In genomic region chr22:37628830-37629229, GRCh38 we compare ENCODE assay signal across 23 cellular contexts. TPM values are rescaled to one million over a fixed set of nuclear protein-coding genes. Genes with fewer than 3 reads are reported as not detected.
DNase-seq lines count a peak whose midpoint lies in the region; ATAC-seq and TF ChIP-seq lines count a peak whose summit lies in the region.
"Had no signal": no experiment of that assay in that cellular context is flagged by ENCODE, and none has a peak within 500 bp of the region (broad histone marks: within the 10 kb centered on the region; RNA-seq: fewer than 3 reads in every experiment).

No MANE protein-coding gene starts in this region.

- POLR2A ChIA-PET in activated CD4-positive, alpha-beta T cell treated with anti-CD3 and anti-CD28 coated beads for 36 hours (lab: Charles Lee) = interaction anchor here (1.2 kb wide), 1 partner anchor 16 kb away, joined by 4 read pairs; no protein-coding TSS in a partner anchor

- H3K27ac ChIP-seq in SU-DHL-6 (ENCODE audit: low read depth, low read length) (peak overlapping the region; percentile 85), spleen (peak overlapping the region in 7 of 8 donors; percentile 26 to 96 (median 84))
- H3K27ac ChIP-seq: epithelial cell of prostate, gastrocnemius medialis, VCaP had no signal

- H3K9me3 ChIP-seq in SU-DHL-6 (ENCODE audit: insufficient read depth, low read length) = no peaks in the 10 kb centered on the region
- H3K9me3 ChIP-seq in spleen = no peaks in the 10 kb centered on the region
- H3K9me3 ChIP-seq: gastrocnemius medialis had no signal

- no peak overlapping the region for H3K4me2 ChIP-seq in SU-DHL-6 (ENCODE audit: low read depth, low read length, poor library complexity, severe bottlenecking)

- H3K27ac Mint-ChIP-seq in activated CD4-positive, alpha-beta T cell treated with anti-CD3 and anti-CD28 coated beads for 36 hours = peak overlapping the region; percentile 92
- peak overlapping the region; percentile 55 for H3K27ac Mint-ChIP-seq in central memory CD8-positive, alpha-beta T cell (ENCODE audit: low read depth)
- H3K27ac Mint-ChIP-seq in type B pancreatic cell = no peak overlapping the region

- peaks cover 53% of the 10 kb centered on the region for H3K4me1 Mint-ChIP-seq in activated CD4-positive, alpha-beta T cell treated with anti-CD3 and anti-CD28 coated beads for 36 hours
- H3K4me1 Mint-ChIP-seq in central memory CD8-positive, alpha-beta T cell = peaks cover 69% of the 10 kb centered on the region
- H3K4me1 Mint-ChIP-seq in type B pancreatic cell (ENCODE audit: unreplicated experiment) = peaks cover 6% of the 10 kb centered on the region

- H3K79me2 ChIP-seq in SU-DHL-6 (ENCODE audit: insufficient read depth, low read length) = no peaks in the 10 kb centered on the region

- WGBS in spleen, 5 donors = 85 to 96% (median 93%) methylated on average over 2 to 8 of the region's 8 CpGs

- CTCF ChIA-PET in activated CD4-positive, alpha-beta T cell treated with anti-CD3 and anti-CD28 coated beads for 36 hours (lab: Charles Lee) = interaction anchor here (1.0 to 4.7 kb wide), 4 partner anchors 7 to 21 kb away, joined by 3 to 41 read pairs (median 20); partner anchors contain the start of gene GGA1

- no peak for DNase-seq in activated CD4-positive, alpha-beta T cell treated with anti-CD3 and anti-CD28 coated beads for 36 hours
- no peak for DNase-seq in activated CD4-positive, alpha-beta T cell treated with anti-CD3 and anti-CD28 coated beads for 4 hours
- no peak for DNase-seq in central memory CD8-positive, alpha-beta T cell (ENCODE audit: low spot score in 2 of 2)
- DNase-seq in spleen = no peak
- DNase-seq in NCI-H187 treated with DMSO at 0.1 percent for 48 hours (lab: John Stamatoyannopoulos, UW) = no peak
- no peak for DNase-seq in type B pancreatic cell (ENCODE audit: extremely low spot score, unreplicated experiment)
- DNase-seq: dermis blood vessel endothelial cell; DMS153; gastrocnemius medialis; KBM-7; left cardiac atrium; NCI-H1048; NCI-H2081; stimulated activated CD4-positive, alpha-beta T cell treated with anti-CD3 and anti-CD28 coated beads, Interleukin-1b, Interleukin-23, amount 100 ng/mL, for 48 hours had no signal

- peaks cover 44 to 88% (median 73%) of the 10 kb centered on the region in 6 donors for H3K4me1 ChIP-seq in spleen

- H3K27me3 ChIP-seq in SU-DHL-6 (ENCODE audit: low read length) = no peaks in the 10 kb centered on the region
- no peaks in the 10 kb centered on the region for H3K27me3 ChIP-seq in spleen (replicated peaks in 1 of 7)
- H3K27me3 ChIP-seq: gastrocnemius medialis had no signal

- H3K9me2 ChIP-seq in SU-DHL-6 (replicated peaks; ENCODE audit: insufficient read depth, low read length) = no peaks in the 10 kb centered on the region

- ATAC-seq in activated CD4-positive, alpha-beta T cell treated with anti-CD3 and anti-CD28 coated beads for 36 hours = no peak
- no peak for ATAC-seq in central memory CD8-positive, alpha-beta T cell (replicated peaks; ENCODE audit: extremely low read depth, poor library complexity, severe bottlenecking)
- no peak for ATAC-seq in HG03378 (IDR thresholded peaks at IDR 0.05; ENCODE audit: unreplicated experiment)
- ATAC-seq: gastrocnemius medialis, left cardiac atrium had no signal

- H3K9me3 Mint-ChIP-seq in activated CD4-positive, alpha-beta T cell treated with anti-CD3 and anti-CD28 coated beads for 36 hours (ENCODE audit: low read depth) = no peaks in the 10 kb centered on the region
- H3K9me3 Mint-ChIP-seq in central memory CD8-positive, alpha-beta T cell = no peaks in the 10 kb centered on the region
- no peaks in the 10 kb centered on the region for H3K9me3 Mint-ChIP-seq in type B pancreatic cell

- H3K4me3 ChIP-seq in SU-DHL-6 (ENCODE audit: insufficient read depth, low read length, poor library complexity, severe bottlenecking) (no peak overlapping the region), spleen (no peak overlapping the region)
- H3K4me3 ChIP-seq: gastrocnemius medialis had no signal

- H3K27me3 Mint-ChIP-seq in activated CD4-positive, alpha-beta T cell treated with anti-CD3 and anti-CD28 coated beads for 36 hours = no peaks in the 10 kb centered on the region
- H3K27me3 Mint-ChIP-seq in central memory CD8-positive, alpha-beta T cell = no peaks in the 10 kb centered on the region
- H3K27me3 Mint-ChIP-seq in type B pancreatic cell = no peaks in the 10 kb centered on the region

- no peak for TF ChIP-seq POLR2A in spleen (IDR thresholded peaks at IDR 0.05)

- no peak overlapping the region for H3K4me3 Mint-ChIP-seq in activated CD4-positive, alpha-beta T cell treated with anti-CD3 and anti-CD28 coated beads for 36 hours
- H3K4me3 Mint-ChIP-seq in central memory CD8-positive, alpha-beta T cell = peak overlapping the region; percentile 32
- H3K4me3 Mint-ChIP-seq in type B pancreatic cell = no peak overlapping the region

- no peaks in the 10 kb centered on the region for H3K36me3 ChIP-seq in SU-DHL-6 (ENCODE audit: low read length)
- H3K36me3 ChIP-seq in spleen = peaks cover 0 to 81% (median 31%) of the 10 kb centered on the region in 6 donors

- no peaks in the 10 kb centered on the region for H4K20me1 ChIP-seq in SU-DHL-6 (ENCODE audit: low read depth, low read length)

- intact Hi-C loops in activated CD4-positive, alpha-beta T cell treated with anti-CD3 and anti-CD28 coated beads for 36 hours (cut with DNase I, micrococcal nuclease) = no loop called here
- intact Hi-C loops in spleen (cut with DNase I; ENCODE audit: low total_unique reads) = no loop called here

- no peak for TF ChIP-seq CTCF in SU-DHL-6 (IDR thresholded peaks at IDR 0.05; ENCODE audit: insufficient read depth, low read length, poor library complexity, severe bottlenecking)
- TF ChIP-seq CTCF in spleen (IDR thresholded peaks at IDR 0.05 in 8 of 11, conservative IDR thresholded peaks at IDR 0.05 in 3 of 11) = no peak
- no peak for TF ChIP-seq CTCF in type B pancreatic cell (conservative IDR thresholded peaks at IDR 0.05)

- H2AFZ ChIP-seq in SU-DHL-6 (ENCODE audit: low read depth, low read length, severe bottlenecking) = no peak overlapping the region

- peaks cover 19% of the 10 kb centered on the region for H3F3A ChIP-seq in SU-DHL-6 (ENCODE audit: insufficient read depth)

- no peak overlapping the region for H3K9ac ChIP-seq in SU-DHL-6 (ENCODE audit: low read length)

- H3K36me3 Mint-ChIP-seq in activated CD4-positive, alpha-beta T cell treated with anti-CD3 and anti-CD28 coated beads for 36 hours (ENCODE audit: low read depth) = peaks cover 17% of the 10 kb centered on the region
- peaks cover 11% of the 10 kb centered on the region for H3K36me3 Mint-ChIP-seq in central memory CD8-positive, alpha-beta T cell (ENCODE audit: insufficient read depth)
- H3K36me3 Mint-ChIP-seq in type B pancreatic cell = peaks cover 4% of the 10 kb centered on the region

RNA-seq across cellular contexts. Expression of gene SH3BP1, which starts 10.6 kb away (rescaled TPM):
- 10 to 100 TPM; 86.5 to 98.2 TPM for total RNA-seq in activated CD4-positive, alpha-beta T cell treated with anti-CD3 and anti-CD28 coated beads for 36 hours
- total RNA-seq in spleen (10 to 100 TPM; 38.0 to 78.9 (median 61.2) TPM), type B pancreatic cell (ENCODE audit: low replicate concordance) (30.0 and 31.1 TPM in 2 replicates)
- 10 to 100 TPM; 17.7 to 51.7 (median 35.2) TPM for polyA plus RNA-seq in spleen
- total RNA-seq: A172 had no signal

RNA-seq across cellular contexts. Expression of gene GGA1, which starts 20.2 kb away (rescaled TPM):
- total RNA-seq in activated CD4-positive, alpha-beta T cell treated with anti-CD3 and anti-CD28 coated beads for 36 hours = 10 to 100 TPM; 55.4 to 66.6 TPM
- total RNA-seq in spleen (100 to 1,000 TPM in 1 of 7 donors, 10 to 100 TPM in 6; 67.6 to 115 (median 82.6) TPM), type B pancreatic cell (ENCODE audit: low replicate concordance) (71.8 and 80.2 TPM in 2 replicates)
- 100 to 1,000 TPM in 2 of 3 donors, 10 to 100 TPM in 1; 43.4 to 134 (median 121) TPM for polyA plus RNA-seq in spleen

RNA-seq across cellular contexts. Expression of gene PDXP, which starts 29.7 kb away (rescaled TPM):
- total RNA-seq in activated CD4-positive, alpha-beta T cell treated with anti-CD3 and anti-CD28 coated beads for 36 hours = 10 to 100 TPM; 35.8 to 37.8 TPM
- total RNA-seq in spleen (10 to 100 TPM in 5 of 7 donors, 1 to 10 TPM in 2; 9.3 to 17.8 (median 11.2) TPM), type B pancreatic cell (ENCODE audit: low replicate concordance) (15.6 and 30.2 TPM in 2 replicates)
- polyA plus RNA-seq in spleen = 10 to 100 TPM; 14.7 to 26.6 (median 15.4) TPM

RNA-seq across cellular contexts. Expression of gene LGALS1, which starts 46.6 kb away (rescaled TPM):
- total RNA-seq in activated CD4-positive, alpha-beta T cell treated with anti-CD3 and anti-CD28 coated beads for 36 hours = 100 to 1,000 TPM; 522 to 663 TPM
- total RNA-seq in spleen = 100 to 1,000 TPM; 158 to 544 (median 389) TPM
- 100 to 1,000 TPM; 371 to 519 (median 445) TPM for polyA plus RNA-seq in spleen
- 1.8 and 235 TPM in 2 replicates for total RNA-seq in type B pancreatic cell (ENCODE audit: low replicate concordance)

RNA-seq across cellular contexts. Expression of gene LGALS2, which starts 48.9 kb away (rescaled TPM):
- not detected for total RNA-seq in activated CD4-positive, alpha-beta T cell treated with anti-CD3 and anti-CD28 coated beads for 36 hours
- total RNA-seq in spleen (10 to 100 TPM in 5 of 7 donors, 1 to 10 TPM in 1, not detected in 1; 3.9 to 22.8 (median 12.8) TPM), type B pancreatic cell (ENCODE audit: low replicate concordance) (2.6 and 8.7 TPM in 2 replicates)
- polyA plus RNA-seq in spleen = 10 to 100 TPM; 21.1 to 41.8 (median 25.5) TPM
- total RNA-seq: A172, bronchial epithelial cell, dermis blood vessel endothelial cell, gastrocnemius medialis, left cardiac atrium, NCI-H460, osteocyte had no signal
- polyA plus RNA-seq: BJ had no signal
